ENCODE assay signal across 1 cellular context in the genomic region with DNA sequence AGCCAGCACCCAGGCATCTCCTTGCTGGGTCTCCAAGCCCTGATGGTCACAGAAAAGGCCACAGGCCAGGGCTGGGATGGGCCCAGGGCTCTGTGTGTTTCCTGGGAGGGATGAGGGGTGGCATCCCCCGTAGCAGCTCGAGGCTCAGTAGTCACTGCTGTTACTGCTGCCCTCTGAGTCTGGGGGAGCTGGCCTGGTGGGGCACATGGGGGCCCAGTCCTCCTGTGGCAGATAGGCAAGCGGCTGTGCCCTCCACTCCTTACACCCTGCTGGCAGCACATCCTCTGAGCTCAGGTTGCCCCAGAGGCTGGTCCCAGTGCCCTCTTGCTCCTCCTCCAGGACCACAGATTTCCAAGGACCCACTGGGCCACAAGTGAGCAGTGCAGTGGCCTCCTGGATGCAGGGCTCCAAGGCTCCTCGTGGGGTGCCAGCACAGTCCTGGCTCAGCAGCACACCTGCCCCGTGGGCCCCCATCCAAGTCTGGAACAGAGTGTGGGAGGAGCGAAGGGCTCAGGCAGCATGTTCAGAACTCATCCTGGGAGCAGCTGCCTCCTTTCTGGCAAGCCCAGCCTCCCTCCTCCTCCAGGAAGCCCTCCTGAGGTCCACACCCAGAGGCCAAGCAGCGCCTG.
A peak's percentile ranks its signal among the peaks of the same experiment; 100 is the strongest.
TF ChIP-seq lines count a peak whose summit lies in the region.

No MANE protein-coding gene starts in this region.

TF ChIP-seq in K562, 482 proteins besides CTCF, POLR2A, EP300 and RAD21:
- TF ChIP-seq ZFP36 (IDR thresholded peaks at IDR 0.05; ENCODE audit: low read depth, low read length, partially characterized antibody) (peak; percentile 57), EZH2 (IDR thresholded peaks at IDR 0.05; ENCODE audit: borderline replicate concordance, low read depth, low read length) (no peak), NCOA6 (IDR thresholded peaks at IDR 0.05) (no peak)
- TF ChIP-seq, protein P1, sequence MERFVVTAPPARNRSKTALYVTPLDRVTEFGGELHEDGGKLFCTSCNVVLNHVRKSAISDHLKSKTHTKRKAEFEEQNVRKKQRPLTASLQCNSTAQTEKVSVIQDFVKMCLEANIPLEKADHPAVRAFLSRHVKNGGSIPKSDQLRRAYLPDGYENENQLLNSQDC (CRISPR knock-in tag; IDR thresholded peaks at IDR 0.05) = no peak
TF ChIP-seq in K562: peak in this region for 1.
